ENCODE assay signal across 29 cellular contexts in genomic region chr5:150184990-150185952, GRCh38. TPM values are rescaled to one million over a fixed set of nuclear protein-coding genes. Genes with fewer than 3 reads are reported as not detected.
DNase-seq lines count a peak whose midpoint lies in the region; ATAC-seq and TF ChIP-seq lines count a peak whose summit lies in the region.
"Had no signal": no experiment of that assay in that cellular context is flagged by ENCODE, and none has a peak within 500 bp of the region (broad histone marks: within the 10 kb centered on the region; RNA-seq: fewer than 3 reads in every experiment).

No MANE protein-coding gene starts in this region.

- no peak for TF ChIP-seq EP300 in stomach (IDR thresholded peaks at IDR 0.05)

- 48 to 57% (median 54%) methylated on average over 13 of the region's 13 CpGs for WGBS in stomach, 5 donors

- peaks cover 4 to 23% (median 21%) of the 10 kb centered on the region in 3 donors for H3K27me3 ChIP-seq in stomach

- DNase-seq in HT-29 (ENCODE audit: low spot score) (peak; percentile 22), NOMO-1 treated with dmso at 0.1 percent for 144 hours (lab: John Stamatoyannopoulos, UW; ENCODE audit: unreplicated experiment) (peak; percentile 76), left colon (peak; percentile 84 to 93), stomach (peak; percentile 38), activated T-cell treated with anti-CD3 and anti-CD28 coated beads for 4 hours (no peak), NK-92 (lab: John Stamatoyannopoulos, UW; ENCODE audit: unreplicated experiment) (no peak)
- no peak for DNase-seq in activated T-cell treated with anti-CD3 and anti-CD28 coated beads, Interleukin-2, amount 50 U/mL, for 1 hour
- DNase-seq: activated CD4-positive, alpha-beta memory T cell treated with anti-CD3 and anti-CD28 coated beads, Interleukin-2, amount 10 ng/mL, durations not matched to agents 7 days and 5 days; activated naive CD8-positive, alpha-beta T cell treated with anti-CD3 and anti-CD28 coated beads for 36 hours; activated T-cell treated with anti-CD3 and anti-CD28 coated beads, Interleukin-2, amount 50 U/mL, for 24 hours; AML-193; cerebellar nuclear complex; COR-L47; effector memory CD4-positive, alpha-beta T cell; esophagus squamous epithelium; IMR-90; kidney glomerular epithelial cell; NCI-H1694; NCI-H748 treated with DMSO at 0.1 percent for 48 hours; psoas muscle; stimulated activated CD4-positive, alpha-beta T cell treated with anti-CD3 and anti-CD28 coated beads, Interleukin-4, amount 100 ng/mL, for 1 hour; stimulated activated naive CD8-positive, alpha-beta T cell treated with anti-CD3 and anti-CD28 coated beads, Interleukin-15, Interleukin-2, amounts not matched to agents 100 U/mL and 50 U/mL, for 24 hours had no signal

- TF ChIP-seq CTCF in stomach (IDR thresholded peaks at IDR 0.05) = no peak

- no peak overlapping the region for H3K27ac ChIP-seq in stomach
- H3K27ac ChIP-seq: esophagus squamous epithelium, gastroesophageal sphincter, psoas muscle, skin epidermis had no signal

- no peak overlapping the region for H3K4me3 ChIP-seq in stomach
- H3K4me3 ChIP-seq: esophagus squamous epithelium, gastroesophageal sphincter, psoas muscle, skin epidermis, tibial nerve had no signal

- peak; percentile 68 for ATAC-seq in left colon
- ATAC-seq: gastroesophageal sphincter; psoas muscle; stimulated activated naive CD8-positive, alpha-beta T cell treated with anti-CD3 and anti-CD28 coated beads, Interleukin-15, Interleukin-2, amounts not matched to agents 100 U/mL and 50 U/mL, for 24 hours had no signal

- no peaks in the 10 kb centered on the region for H3K36me3 ChIP-seq in stomach
- H3K36me3 ChIP-seq: esophagus squamous epithelium, gastroesophageal sphincter, tibial nerve had no signal

- H3K9me3 ChIP-seq in stomach = no peaks in the 10 kb centered on the region
- H3K9me3 ChIP-seq: esophagus squamous epithelium, gastroesophageal sphincter, psoas muscle, tibial nerve had no signal

- TF ChIP-seq POLR2A in stomach (IDR thresholded peaks at IDR 0.05) = no peak

- H3K4me1 ChIP-seq in stomach = peaks cover 0 to 40% (median 19%) of the 10 kb centered on the region in 4 donors

- intact Hi-C loops in left colon (cut with DNase I, micrococcal nuclease) = no loop called here
- intact Hi-C loops in stomach (cut with DNase I; ENCODE audit: low total_unique reads) = no loop called here

RNA-seq across cellular contexts. Expression of gene SLC6A7, which starts 4.6 kb away (rescaled TPM):
- total RNA-seq in HT-29 (2014; rRNA removed; shearing (Covaris generic)) = 0.66 and 0.76 TPM in 2 replicates
- 10 to 100 TPM; 13.2 to 30.4 TPM for total RNA-seq in left colon
- 10 to 100 TPM in 1 of 5 donors, not detected in 4; 29.3 TPM for total RNA-seq in stomach
- polyA plus RNA-seq in stomach = not detected
- total RNA-seq: activated CD4-positive, alpha-beta memory T cell treated with anti-CD3 and anti-CD28 coated beads, Interleukin-2, amount 10 ng/mL, durations not matched to agents 7 days and 5 days; activated naive CD8-positive, alpha-beta T cell treated with anti-CD3 and anti-CD28 coated beads for 36 hours; esophagus squamous epithelium; gastroesophageal sphincter; H9; MCF 10A; mesothelial cell of epicardium; psoas muscle; tibial nerve had no signal
- polyA plus RNA-seq: IMR-90, psoas muscle had no signal

RNA-seq across cellular contexts. Expression of gene CDX1, which starts 18.7 kb away (rescaled TPM):
- 3.9 and 6.6 TPM in 2 replicates for total RNA-seq in HT-29 (2014; rRNA removed; shearing (Covaris generic))
- total RNA-seq in left colon (100 to 1,000 TPM; 323 to 423 TPM), stomach (100 to 1,000 TPM in 1 of 5 donors, 1 to 10 TPM in 1, not detected in 3; 2.0 to 472 TPM)
- under 1 TPM in 1 of 3 donors, not detected in 2; 0.31 TPM for polyA plus RNA-seq in stomach
- total RNA-seq: activated CD4-positive, alpha-beta memory T cell treated with anti-CD3 and anti-CD28 coated beads, Interleukin-2, amount 10 ng/mL, durations not matched to agents 7 days and 5 days; activated naive CD8-positive, alpha-beta T cell treated with anti-CD3 and anti-CD28 coated beads for 36 hours; esophagus squamous epithelium; gastroesophageal sphincter; MCF 10A; psoas muscle had no signal
- polyA plus RNA-seq: neural cell had no signal

RNA-seq across cellular contexts. Expression of gene PDGFRB, which starts 29.6 kb away (rescaled TPM):
- 1.1 TPM in 1 of 2 replicates, not detected in the other for total RNA-seq in HT-29 (2014; rRNA removed; shearing (Covaris generic))
- 10 to 100 TPM; 14.2 to 26.0 TPM for total RNA-seq in left colon
- total RNA-seq in stomach = 10 to 100 TPM; 16.5 to 71.2 (median 53.1) TPM
- 1 to 10 TPM; 4.7 to 9.1 (median 6.9) TPM for polyA plus RNA-seq in stomach
- polyA plus RNA-seq: neural cell had no signal

Comparison
In these comparisons a context has a peak if more than half of its experiments do, and no peak if none do; other contexts are left out.
1. DNase-seq: peak in HT-29 (single experiment), NOMO-1 treated with dmso at 0.1 percent for 144 hours (single experiment), left colon (2 of 2) and stomach (single experiment); none in activated T-cell treated with anti-CD3 and anti-CD28 coated beads for 4 hours (single experiment), NK-92 (single experiment) and activated T-cell treated with anti-CD3 and anti-CD28 coated beads, Interleukin-2, amount 50 U/mL, for 1 hour (single experiment).